17 cellular contexts compared by ENCODE assay signal in genomic region chr6:53752440-53752839, GRCh38. TPM values are rescaled to one million over a fixed set of nuclear protein-coding genes. Genes with fewer than 3 reads are reported as not detected.
DNase-seq lines count a peak whose midpoint lies in the region; ATAC-seq, FAIRE-seq and TF ChIP-seq lines count a peak whose summit lies in the region.
"Had no signal": no experiment of that assay in that cellular context is flagged by ENCODE, and none has a peak within 500 bp of the region (broad histone marks: within the 10 kb centered on the region; RNA-seq: fewer than 3 reads in every experiment).

No MANE protein-coding gene starts in this region.

- dilution Hi-C loops in keratinocyte (cut with MboI; ENCODE audit: extremely low pct_ligation_motif_present, low sequenced_read_pairs), result no loop called here

- no peak for ATAC-seq in activated T-cell treated with anti-CD3 and anti-CD28 coated beads, Interleukin-2, amount 50 U/mL, for 72 hours (replicated peaks in 1 of 2)
- ATAC-seq: HepG2 had no signal

- FAIRE-seq in HTR-8/SVneo (lab: Jason Lieb, UNC), result peak; percentile 42
- peak; percentile 47 for FAIRE-seq in bronchial epithelial cell (lab: Jason Lieb, UNC)
- peak; percentile 52 for FAIRE-seq in keratinocyte (lab: Jason Lieb, UNC)
- FAIRE-seq: HepG2, RCC 7860 had no signal

- peak overlapping the region; percentile 48 for H3K9ac ChIP-seq in keratinocyte (ENCODE audit: control insufficient read depth, extremely low read depth, insufficient read depth, low read length)

- H2AFZ ChIP-seq in keratinocyte (ENCODE audit: control insufficient read depth, low read length), result peak overlapping the region; percentile 79

- H3K4me1 ChIP-seq in keratinocyte (ENCODE audit: control insufficient read depth, extremely low read depth, insufficient read depth, low read length), result peaks cover 25% of the 10 kb centered on the region

- H3K27ac ChIP-seq in keratinocyte (ENCODE audit: control insufficient read depth, insufficient read depth, low read length), result peak overlapping the region; percentile 91

- no peaks in the 10 kb centered on the region for H3K9me3 ChIP-seq in keratinocyte (ENCODE audit: control insufficient read depth, low read depth, low read length)

- H3K4me3 ChIP-seq in bronchial epithelial cell (ENCODE audit: low read depth, low read length) (no peak overlapping the region), keratinocyte (ENCODE audit: control insufficient read depth in 2 of 3, extremely low read depth in 1 of 3, insufficient read depth in 2 of 3, low read depth in 1 of 3, low read length in 3 of 3) (peak overlapping the region in 1 of 3 experiments; percentile 21)

- H3K27me3 ChIP-seq in bronchial epithelial cell (ENCODE audit: control insufficient read depth, insufficient read depth, low read length) (no peaks in the 10 kb centered on the region), keratinocyte (ENCODE audit: control insufficient read depth, extremely low read depth, insufficient read depth, low read length) (no peaks in the 10 kb centered on the region)

- peaks cover 7% of the 10 kb centered on the region for H3K36me3 Mint-ChIP-seq in type B pancreatic cell
- no peaks in the 10 kb centered on the region for H3K36me3 Mint-ChIP-seq in activated T-cell treated with anti-CD3 and anti-CD28 coated beads, Interleukin-2, amount 50 U/mL, for 72 hours (ENCODE audit: insufficient read depth in 2 of 2)

- TF ChIP-seq CTCF in bronchial epithelial cell (IDR thresholded peaks at IDR 0.05; ENCODE audit: insufficient read depth, low read length, severe bottlenecking), result no peak
- TF ChIP-seq CTCF in keratinocyte (optimal IDR thresholded peaks at IDR 0.05 in 1 of 3, IDR thresholded peaks at IDR 0.05 in 1 of 3, conservative IDR thresholded peaks at IDR 0.05 in 1 of 3; ENCODE audit: extremely low read depth in 1 of 3, insufficient read depth in 2 of 3, low read length in 3 of 3), result no peak
- TF ChIP-seq CTCF in type B pancreatic cell (conservative IDR thresholded peaks at IDR 0.05), result no peak
- no peak for TF ChIP-seq CTCF in GM10266 (IDR thresholded peaks at IDR 0.05; ENCODE audit: control insufficient read depth, insufficient read depth, low read depth, missing control alignments)

- H3K36me3 ChIP-seq in bronchial epithelial cell (ENCODE audit: control insufficient read depth, insufficient read depth, low read length) (no peaks in the 10 kb centered on the region), keratinocyte (ENCODE audit: control insufficient read depth in 2 of 2, extremely low read depth in 1 of 2, insufficient read depth in 2 of 2, low read length in 2 of 2) (no peaks in the 10 kb centered on the region)

- no peaks in the 10 kb centered on the region for H3K79me2 ChIP-seq in keratinocyte (ENCODE audit: control insufficient read depth, insufficient read depth, low read length)

- no peaks in the 10 kb centered on the region for H3K9me1 ChIP-seq in keratinocyte (ENCODE audit: control insufficient read depth, extremely low read depth, insufficient read depth, low read length)

- no peaks in the 10 kb centered on the region for H4K20me1 ChIP-seq in keratinocyte (ENCODE audit: control insufficient read depth, extremely low read depth, insufficient read depth, low read length)

- no peaks in the 10 kb centered on the region for H3K4me1 Mint-ChIP-seq in type B pancreatic cell (ENCODE audit: unreplicated experiment)
- H3K4me1 Mint-ChIP-seq in activated T-cell treated with anti-CD3 and anti-CD28 coated beads, Interleukin-2, amount 50 U/mL, for 72 hours (ENCODE audit: low read depth), result no peaks in the 10 kb centered on the region
- H3K4me1 Mint-ChIP-seq: B cell had no signal

- H3K4me2 ChIP-seq in keratinocyte (ENCODE audit: control insufficient read depth, extremely low read depth, insufficient read depth, low read depth, low read length), result peak overlapping the region; percentile 75

- peak overlapping the region; percentile 35 for H3K27ac Mint-ChIP-seq in type B pancreatic cell
- no peak overlapping the region for H3K27ac Mint-ChIP-seq in activated T-cell treated with anti-CD3 and anti-CD28 coated beads, Interleukin-2, amount 50 U/mL, for 72 hours
- H3K27ac Mint-ChIP-seq: B cell; CD4-positive, alpha-beta T cell had no signal

- DNase-seq in HTR-8/SVneo (ENCODE audit: insufficient read length, low spot score) (no peak), bronchial epithelial cell (ENCODE audit: low read depth) (peak; percentile 64), keratinocyte (ENCODE audit: low read depth, low spot score) (no peak), type B pancreatic cell (ENCODE audit: extremely low spot score, unreplicated experiment) (no peak), NCI-H2227 (lab: John Stamatoyannopoulos, UW; ENCODE audit: unreplicated experiment) (no peak), GM10266 (ENCODE audit: extremely low spot score) (no peak)
- no peak for DNase-seq in activated T-cell treated with anti-CD3 and anti-CD28 coated beads, Interleukin-2, amount 50 U/mL, for 72 hours
- DNase-seq: CD4-positive, alpha-beta T cell; DND-41; GDM1; MM.1S; NCI-H1105; NCI-H187; SHP77 treated with DMSO at 0.1 percent for 48 hours had no signal

- H3K27me3 Mint-ChIP-seq in type B pancreatic cell, result no peaks in the 10 kb centered on the region
- no peaks in the 10 kb centered on the region for H3K27me3 Mint-ChIP-seq in activated T-cell treated with anti-CD3 and anti-CD28 coated beads, Interleukin-2, amount 50 U/mL, for 72 hours (ENCODE audit: low read depth)
- H3K27me3 Mint-ChIP-seq: CD4-positive, alpha-beta T cell had no signal

- no peak overlapping the region for H3K4me3 Mint-ChIP-seq in type B pancreatic cell
- no peak overlapping the region for H3K4me3 Mint-ChIP-seq in activated T-cell treated with anti-CD3 and anti-CD28 coated beads, Interleukin-2, amount 50 U/mL, for 72 hours
- H3K4me3 Mint-ChIP-seq: B cell; CD4-positive, alpha-beta T cell had no signal

- H3K9me3 Mint-ChIP-seq in type B pancreatic cell, result no peaks in the 10 kb centered on the region
- H3K9me3 Mint-ChIP-seq in activated T-cell treated with anti-CD3 and anti-CD28 coated beads, Interleukin-2, amount 50 U/mL, for 72 hours, result no peaks in the 10 kb centered on the region
- H3K9me3 Mint-ChIP-seq: CD4-positive, alpha-beta T cell had no signal

RNA-seq across cellular contexts. Expression of gene LRRC1, which starts 42.4 kb away (rescaled TPM):
- total RNA-seq in bronchial epithelial cell (19.7 and 22.9 TPM in 2 replicates), type B pancreatic cell (ENCODE audit: low replicate concordance) (28.9 and 60.0 TPM in 2 replicates)
- polyA plus RNA-seq in keratinocyte, result 16.2 to 19.7 TPM (median 18.5 TPM) in 3 replicates
- 16.6 TPM for polyA plus RNA-seq in keratinocyte (2011; ENCODE audit: low read depth)
- 15.8 and 20.8 TPM in 2 replicates for polyA plus RNA-seq in keratinocyte (2011; cell fraction: cytosol; rRNA removed)
- polyA plus RNA-seq in keratinocyte (2011; cell fraction: nucleus; rRNA removed), result 23.5 and 26.7 TPM in 2 replicates
- 15.0 and 22.8 TPM in 2 replicates for polyA plus RNA-seq in keratinocyte (2012; ENCODE audit: low replicate concordance)
- polyA minus RNA-seq in keratinocyte, result 16.9 to 18.9 TPM (median 17.7 TPM) in 3 replicates
- 13.6 TPM for polyA minus RNA-seq in keratinocyte (2011; cell fraction: cytosol; rRNA and poly(A)+ RNA removed)
- 15.6 and 22.0 TPM in 2 replicates for polyA minus RNA-seq in keratinocyte (2011; cell fraction: nucleus; rRNA and poly(A)+ RNA removed)
- 1 to 10 TPM; 3.6 to 4.4 TPM for total RNA-seq in activated T-cell treated with anti-CD3 and anti-CD28 coated beads, Interleukin-2, amount 50 U/mL, for 72 hours
